1 cellular context compared by ENCODE assay signal in the genomic region with DNA sequence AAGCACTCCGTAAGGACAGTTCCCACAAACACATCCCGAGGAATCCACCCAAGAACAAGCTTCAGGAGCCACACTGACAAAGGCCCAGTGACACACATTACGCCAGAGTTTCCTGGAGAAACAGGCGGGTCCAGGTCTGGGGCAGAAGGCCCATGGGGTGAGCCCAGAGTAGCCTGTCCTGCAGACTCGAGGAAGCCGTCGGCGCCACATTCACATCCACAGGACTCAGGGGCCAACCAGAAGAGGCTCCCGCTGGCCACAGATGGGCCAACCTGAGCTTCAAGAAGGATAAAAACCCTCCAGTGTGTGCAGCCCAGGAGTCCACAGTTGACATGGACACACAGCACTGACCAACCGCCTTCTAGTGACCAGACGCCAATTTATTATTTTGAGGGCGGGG.
TF ChIP-seq lines count a peak whose summit lies in the region.

No MANE protein-coding gene starts in this region.

TF ChIP-seq in WTC11, 78 proteins besides CTCF, POLR2A, EP300 and RAD21 (continued from another document):
- TF ChIP-seq, protein P1, sequence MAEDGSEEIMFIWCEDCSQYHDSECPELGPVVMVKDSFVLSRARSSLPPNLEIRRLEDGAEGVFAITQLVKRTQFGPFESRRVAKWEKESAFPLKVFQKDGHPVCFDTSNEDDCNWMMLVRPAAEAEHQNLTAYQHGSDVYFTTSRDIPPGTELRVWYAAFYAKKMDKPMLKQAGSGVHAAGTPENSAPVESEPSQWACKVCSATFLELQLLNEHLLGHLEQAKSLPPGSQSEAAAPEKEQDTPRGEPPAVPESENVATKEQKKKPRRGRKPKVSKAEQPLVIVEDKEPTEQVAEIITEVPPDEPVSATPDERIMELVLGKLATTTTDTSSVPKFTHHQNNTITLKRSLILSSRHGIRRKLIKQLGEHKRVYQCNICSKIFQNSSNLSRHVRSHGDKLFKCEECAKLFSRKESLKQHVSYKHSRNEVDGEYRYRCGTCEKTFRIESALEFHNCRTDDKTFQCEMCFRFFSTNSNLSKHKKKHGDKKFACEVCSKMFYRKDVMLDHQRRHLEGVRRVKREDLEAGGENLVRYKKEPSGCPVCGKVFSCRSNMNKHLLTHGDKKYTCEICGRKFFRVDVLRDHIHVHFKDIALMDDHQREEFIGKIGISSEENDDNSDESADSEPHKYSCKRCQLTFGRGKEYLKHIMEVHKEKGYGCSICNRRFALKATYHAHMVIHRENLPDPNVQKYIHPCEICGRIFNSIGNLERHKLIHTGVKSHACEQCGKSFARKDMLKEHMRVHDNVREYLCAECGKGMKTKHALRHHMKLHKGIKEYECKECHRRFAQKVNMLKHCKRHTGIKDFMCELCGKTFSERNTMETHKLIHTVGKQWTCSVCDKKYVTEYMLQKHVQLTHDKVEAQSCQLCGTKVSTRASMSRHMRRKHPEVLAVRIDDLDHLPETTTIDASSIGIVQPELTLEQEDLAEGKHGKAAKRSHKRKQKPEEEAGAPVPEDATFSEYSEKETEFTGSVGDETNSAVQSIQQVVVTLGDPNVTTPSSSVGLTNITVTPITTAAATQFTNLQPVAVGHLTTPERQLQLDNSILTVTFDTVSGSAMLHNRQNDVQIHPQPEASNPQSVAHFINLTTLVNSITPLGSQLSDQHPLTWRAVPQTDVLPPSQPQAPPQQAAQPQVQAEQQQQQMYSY (CRISPR knock-in tag; IDR thresholded peaks at IDR 0.05) = no peak
- TF ChIP-seq, protein P2, sequence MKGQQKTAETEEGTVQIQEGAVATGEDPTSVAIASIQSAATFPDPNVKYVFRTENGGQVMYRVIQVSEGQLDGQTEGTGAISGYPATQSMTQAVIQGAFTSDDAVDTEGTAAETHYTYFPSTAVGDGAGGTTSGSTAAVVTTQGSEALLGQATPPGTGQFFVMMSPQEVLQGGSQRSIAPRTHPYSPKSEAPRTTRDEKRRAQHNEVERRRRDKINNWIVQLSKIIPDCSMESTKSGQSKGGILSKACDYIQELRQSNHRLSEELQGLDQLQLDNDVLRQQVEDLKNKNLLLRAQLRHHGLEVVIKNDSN (CRISPR knock-in tag; IDR thresholded peaks at IDR 0.05) = no peak
- TF ChIP-seq FOXP1 (CRISPR knock-in tag; IDR thresholded peaks at IDR 0.05; ENCODE audit: borderline replicate concordance) (no peak), ESRRA (CRISPR knock-in tag; IDR thresholded peaks at IDR 0.05; ENCODE audit: borderline replicate concordance) (no peak), NR3C1 (CRISPR knock-in tag; conservative IDR thresholded peaks at IDR 0.05; ENCODE audit: low read depth) (no peak), ZNF396 (CRISPR knock-in tag; IDR thresholded peaks at IDR 0.05; ENCODE audit: borderline replicate concordance) (no peak), RORB (CRISPR knock-in tag; IDR thresholded peaks at IDR 0.05) (no peak)
- TF ChIP-seq, protein P3, sequence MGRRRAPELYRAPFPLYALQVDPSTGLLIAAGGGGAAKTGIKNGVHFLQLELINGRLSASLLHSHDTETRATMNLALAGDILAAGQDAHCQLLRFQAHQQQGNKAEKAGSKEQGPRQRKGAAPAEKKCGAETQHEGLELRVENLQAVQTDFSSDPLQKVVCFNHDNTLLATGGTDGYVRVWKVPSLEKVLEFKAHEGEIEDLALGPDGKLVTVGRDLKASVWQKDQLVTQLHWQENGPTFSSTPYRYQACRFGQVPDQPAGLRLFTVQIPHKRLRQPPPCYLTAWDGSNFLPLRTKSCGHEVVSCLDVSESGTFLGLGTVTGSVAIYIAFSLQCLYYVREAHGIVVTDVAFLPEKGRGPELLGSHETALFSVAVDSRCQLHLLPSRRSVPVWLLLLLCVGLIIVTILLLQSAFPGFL (CRISPR knock-in tag; IDR thresholded peaks at IDR 0.05; ENCODE audit: borderline replicate concordance) = no peak
TF ChIP-seq in WTC11: peak in this region for 0.
